Comparison of ENCODE assay signal across 18 cellular contexts in the genomic region with DNA sequence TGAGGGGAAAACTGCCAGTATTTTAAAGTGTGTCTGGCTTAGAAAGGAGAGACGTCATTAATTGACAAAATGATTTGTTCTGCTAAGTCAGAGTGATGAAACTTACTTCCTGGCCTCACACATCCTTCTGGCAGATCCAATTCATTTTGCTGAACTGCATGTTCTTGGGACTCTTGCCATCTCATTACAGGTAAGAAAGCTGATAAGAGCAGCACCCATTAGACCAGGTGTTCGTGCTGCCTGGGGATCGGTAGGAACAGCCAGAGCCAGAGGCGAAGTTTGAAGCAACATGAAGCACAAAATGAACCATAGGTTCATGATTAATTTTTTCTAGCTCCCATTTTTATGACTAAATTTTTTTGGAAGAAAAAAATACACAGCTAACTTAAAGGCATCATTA. TPM values are rescaled to one million over a fixed set of nuclear protein-coding genes. Genes with fewer than 3 reads are reported as not detected.
"Had no signal": no experiment of that assay in that cellular context is flagged by ENCODE, and none has a peak within 500 bp of the region (broad histone marks: within the 10 kb centered on the region; RNA-seq: fewer than 3 reads in every experiment).

No MANE protein-coding gene starts in this region.

- H3K4me3 Mint-ChIP-seq: activated CD4-positive, alpha-beta T cell treated with anti-CD3 and anti-CD28 coated beads, Interleukin-2, amount 10 ng/mL, durations not matched to agents 24 days and 14 days; activated CD8-positive, alpha-beta T cell treated with anti-CD3 and anti-CD28 coated beads for 36 hours; activated naive CD8-positive, alpha-beta T cell treated with anti-CD3 and anti-CD28 coated beads for 36 hours; activated T-helper 17 cell treated with anti-CD3 and anti-CD28 coated beads, Interleukin-2, amount 50 U/mL, for 72 hours; central memory CD8-positive, alpha-beta T cell; naive B cell; stimulated activated naive B cell treated with anti-CD40 and anti-IgM and Interleukin-4, amounts not matched to agents 10 μg/mL and 1 μg/mL and 100 μg/mL, for 72 hours had no signal

- H3K27me3 ChIP-seq: ovary, spleen, thyroid gland had no signal

- H3K36me3 ChIP-seq: ovary, spleen, thyroid gland had no signal

- H3K27ac ChIP-seq: ovary, spleen, thyroid gland had no signal

- H3K36me3 Mint-ChIP-seq: activated naive CD8-positive, alpha-beta T cell treated with anti-CD3 and anti-CD28 coated beads for 36 hours; naive B cell had no signal

- H3K4me3 ChIP-seq: ovary, spleen, thyroid gland had no signal

- H3K4me1 Mint-ChIP-seq: activated CD4-positive, alpha-beta T cell treated with anti-CD3 and anti-CD28 coated beads, Interleukin-2, amount 10 ng/mL, durations not matched to agents 24 days and 14 days; activated naive CD8-positive, alpha-beta T cell treated with anti-CD3 and anti-CD28 coated beads for 36 hours; activated T-helper 17 cell treated with anti-CD3 and anti-CD28 coated beads, Interleukin-2, amount 50 U/mL, for 72 hours; central memory CD8-positive, alpha-beta T cell; naive B cell; stimulated activated naive B cell treated with anti-CD40 and anti-IgM and Interleukin-4, amounts not matched to agents 10 μg/mL and 1 μg/mL and 100 μg/mL, for 72 hours had no signal

- H3K4me1 ChIP-seq: spleen had no signal

- H3K9me3 Mint-ChIP-seq: activated CD4-positive, alpha-beta T cell treated with anti-CD3 and anti-CD28 coated beads, Interleukin-2, amount 10 ng/mL, durations not matched to agents 24 days and 14 days; activated CD8-positive, alpha-beta T cell treated with anti-CD3 and anti-CD28 coated beads for 36 hours; activated naive CD8-positive, alpha-beta T cell treated with anti-CD3 and anti-CD28 coated beads for 36 hours; activated T-helper 17 cell treated with anti-CD3 and anti-CD28 coated beads, Interleukin-2, amount 50 U/mL, for 72 hours; stimulated activated naive B cell treated with anti-CD40 and anti-IgM and Interleukin-4, amounts not matched to agents 10 μg/mL and 1 μg/mL and 100 μg/mL, for 72 hours had no signal

- H3K27ac Mint-ChIP-seq: activated CD4-positive, alpha-beta T cell treated with anti-CD3 and anti-CD28 coated beads, Interleukin-2, amount 10 ng/mL, durations not matched to agents 24 days and 14 days; activated CD8-positive, alpha-beta T cell treated with anti-CD3 and anti-CD28 coated beads for 36 hours; activated naive CD8-positive, alpha-beta T cell treated with anti-CD3 and anti-CD28 coated beads for 36 hours; activated T-helper 17 cell treated with anti-CD3 and anti-CD28 coated beads, Interleukin-2, amount 50 U/mL, for 72 hours; stimulated activated naive B cell treated with anti-CD40 and anti-IgM and Interleukin-4, amounts not matched to agents 10 μg/mL and 1 μg/mL and 100 μg/mL, for 72 hours had no signal

- H3K9me3 ChIP-seq: ovary, spleen, thyroid gland had no signal

- H3K27me3 Mint-ChIP-seq: central memory CD8-positive, alpha-beta T cell had no signal

- DNase-seq: activated CD4-positive, alpha-beta T cell treated with anti-CD3 and anti-CD28 coated beads, Interleukin-2, amount 10 ng/mL, durations not matched to agents 24 days and 14 days; activated CD8-positive, alpha-beta T cell treated with anti-CD3 and anti-CD28 coated beads for 36 hours; activated naive CD4-positive, alpha-beta T cell; activated naive CD8-positive, alpha-beta T cell treated with anti-CD3 and anti-CD28 coated beads for 36 hours; activated T-cell treated with anti-CD3 and anti-CD28 coated beads, Interleukin-2, amount 50 U/mL, for 1 hour; amniotic stem cell; cortex of kidney; effector CD8-positive, alpha-beta T cell; naive B cell; ovary; spleen; stimulated activated CD4-positive, alpha-beta T cell treated with anti-CD3 and anti-CD28 coated beads, Interleukin-4, amount 100 ng/mL, for 4 hours; stimulated activated naive B cell treated with anti-CD40 and anti-IgM and Interleukin-4, amounts not matched to agents 10 μg/mL and 1 μg/mL and 100 μg/mL, for 72 hours; T1000; thyroid gland had no signal

RNA-seq across cellular contexts. Expression of gene KCNE4, which starts 38.1 kb away (rescaled TPM):
- total RNA-seq: activated CD4-positive, alpha-beta T cell treated with anti-CD3 and anti-CD28 coated beads, Interleukin-2, amount 10 ng/mL, durations not matched to agents 24 days and 14 days; activated CD8-positive, alpha-beta T cell treated with anti-CD3 and anti-CD28 coated beads for 36 hours; activated naive CD8-positive, alpha-beta T cell treated with anti-CD3 and anti-CD28 coated beads for 36 hours; activated T-helper 17 cell treated with anti-CD3 and anti-CD28 coated beads, Interleukin-2, amount 50 U/mL, for 72 hours; T-helper 1 cell treated with Interleukin-12 subunit alpha and Interleukin-12 subunit beta and Interleukin-4 antibody, amounts not matched to agents 30 ng/mL and 1 ng/mL, for 36 hours had no signal
